In the genomic region with DNA sequence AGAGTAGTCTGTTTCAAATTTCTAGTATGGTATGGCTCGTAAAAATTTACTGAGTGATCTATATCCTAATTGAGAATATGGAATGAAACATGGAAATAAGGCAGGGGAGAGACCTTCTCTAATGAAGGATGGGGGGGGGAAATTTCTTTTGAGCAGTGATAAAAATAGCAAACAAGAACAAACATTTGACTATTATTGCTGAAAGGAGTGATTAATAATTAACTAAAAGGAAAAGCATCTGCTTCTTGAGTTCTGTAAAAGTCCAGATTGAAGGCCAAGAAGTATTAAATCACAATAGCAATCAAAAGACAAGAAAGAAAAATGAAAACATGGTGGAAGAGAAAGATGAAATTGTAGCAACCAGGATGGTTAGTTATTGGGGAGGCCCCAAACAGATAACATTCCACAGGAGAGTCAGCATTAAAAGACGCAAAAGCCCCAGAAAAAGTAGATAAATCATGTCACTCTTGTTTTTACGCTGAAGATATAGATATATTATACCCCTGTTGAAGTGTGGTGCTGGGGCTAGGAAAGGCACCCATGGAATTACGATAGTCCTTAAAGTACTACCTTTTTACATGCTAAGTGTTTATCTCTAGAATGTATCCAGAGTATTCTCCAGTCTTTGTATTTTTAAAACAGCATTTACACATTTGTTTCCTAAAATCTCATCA, we compare ENCODE assay signal across 1 cellular context.
TF ChIP-seq lines count a peak whose summit lies in the region.

No MANE protein-coding gene starts in this region.

TF ChIP-seq in WTC11, 78 proteins besides CTCF, POLR2A, EP300 and RAD21 (continued from another document):
- TF ChIP-seq, protein P1, sequence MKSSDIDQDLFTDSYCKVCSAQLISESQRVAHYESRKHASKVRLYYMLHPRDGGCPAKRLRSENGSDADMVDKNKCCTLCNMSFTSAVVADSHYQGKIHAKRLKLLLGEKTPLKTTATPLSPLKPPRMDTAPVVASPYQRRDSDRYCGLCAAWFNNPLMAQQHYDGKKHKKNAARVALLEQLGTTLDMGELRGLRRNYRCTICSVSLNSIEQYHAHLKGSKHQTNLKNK (CRISPR knock-in tag; IDR thresholded peaks at IDR 0.05), result no peak
- TF ChIP-seq, protein P2, sequence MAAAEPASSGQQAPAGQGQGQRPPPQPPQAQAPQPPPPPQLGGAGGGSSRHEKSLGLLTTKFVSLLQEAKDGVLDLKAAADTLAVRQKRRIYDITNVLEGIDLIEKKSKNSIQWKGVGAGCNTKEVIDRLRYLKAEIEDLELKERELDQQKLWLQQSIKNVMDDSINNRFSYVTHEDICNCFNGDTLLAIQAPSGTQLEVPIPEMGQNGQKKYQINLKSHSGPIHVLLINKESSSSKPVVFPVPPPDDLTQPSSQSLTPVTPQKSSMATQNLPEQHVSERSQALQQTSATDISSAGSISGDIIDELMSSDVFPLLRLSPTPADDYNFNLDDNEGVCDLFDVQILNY (CRISPR knock-in tag; IDR thresholded peaks at IDR 0.05), result no peak
